10 cellular contexts compared by ENCODE assay signal in genomic region chr9:94922691-94923107, GRCh38.
DNase-seq lines count a peak whose midpoint lies in the region; TF ChIP-seq lines count a peak whose summit lies in the region.
"Had no signal": no experiment of that assay in that cellular context is flagged by ENCODE, and none has a peak within 500 bp of the region (broad histone marks: within the 10 kb centered on the region; RNA-seq: fewer than 3 reads in every experiment).

No MANE protein-coding gene starts in this region.

- intact Hi-C loops in adrenal gland (cut with DNase I) (no loop called here), spleen (cut with DNase I; ENCODE audit: low total_unique reads) (no loop called here)

- TF ChIP-seq CTCF in adrenal gland (IDR thresholded peaks at IDR 0.05) (no peak), right atrium auricular region (IDR thresholded peaks at IDR 0.05) (no peak), spleen (IDR thresholded peaks at IDR 0.05 in 8 of 11, conservative IDR thresholded peaks at IDR 0.05 in 3 of 11) (no peak)

- H3K27me3 ChIP-seq in adrenal gland (no peaks in the 10 kb centered on the region), right atrium auricular region (no peaks in the 10 kb centered on the region), spleen (replicated peaks in 1 of 7) (no peaks in the 10 kb centered on the region)
- no peaks in the 10 kb centered on the region for H3K27me3 ChIP-seq in CD8-positive, alpha-beta memory T cell (ENCODE audit: insufficient read depth, low read length, poor library complexity, severe bottlenecking)

- no peaks in the 10 kb centered on the region for H3K36me3 ChIP-seq in adrenal gland (replicated peaks in 1 of 2)
- no peaks in the 10 kb centered on the region for H3K36me3 ChIP-seq in right atrium auricular region
- peaks cover 0 to 22% (median 3%) of the 10 kb centered on the region in 6 donors for H3K36me3 ChIP-seq in spleen
- no peaks in the 10 kb centered on the region for H3K36me3 ChIP-seq in CD8-positive, alpha-beta memory T cell (ENCODE audit: insufficient read depth, low read length)

- H3K27me3 Mint-ChIP-seq in CD8-positive, alpha-beta memory T cell = no peaks in the 10 kb centered on the region

- no peaks in the 10 kb centered on the region for H3K4me1 Mint-ChIP-seq in CD8-positive, alpha-beta memory T cell

- peak; percentile 48 for DNase-seq in HCEC 1CT
- DNase-seq in adrenal gland = peak in 1 of 7 donors; percentile 41
- DNase-seq in right atrium auricular region (ENCODE audit: low spot score) = peak; percentile 78
- DNase-seq in spleen = no peak
- DNase-seq in NCI-H1417 treated with DMSO at 0.1 percent for 48 hours (lab: John Stamatoyannopoulos, UW) = no peak
- DNase-seq in stimulated activated naive CD4-positive, alpha-beta T cell treated with Interleukin-2 at 50 U/mL for 16 hours (lab: John Stamatoyannopoulos, UW) = no peak
- DNase-seq in CD8-positive, alpha-beta memory T cell = no peak
- DNase-seq in NCI-H345 (lab: John Stamatoyannopoulos, UW) = no peak
- DNase-seq: SHP77 had no signal

- no peaks in the 10 kb centered on the region for H3K9me3 ChIP-seq in adrenal gland (replicated peaks in 1 of 3)
- no peaks in the 10 kb centered on the region for H3K9me3 ChIP-seq in right atrium auricular region
- H3K9me3 ChIP-seq in spleen = no peaks in the 10 kb centered on the region
- no peaks in the 10 kb centered on the region for H3K9me3 ChIP-seq in CD8-positive, alpha-beta memory T cell (ENCODE audit: low read length)

- 53 to 73% (median 57%) methylated on average over 5 of the region's 5 CpGs for WGBS in adrenal gland, 4 donors
- WGBS in spleen, 5 donors = 37 to 71% (median 56%) methylated on average over 5 of the region's 5 CpGs

- H3K4me3 ChIP-seq in adrenal gland = no peak overlapping the region
- H3K4me3 ChIP-seq in right atrium auricular region = no peak overlapping the region
- no peak overlapping the region for H3K4me3 ChIP-seq in spleen
- no peak overlapping the region for H3K4me3 ChIP-seq in CD8-positive, alpha-beta memory T cell (ENCODE audit: low read length)
- H3K4me3 ChIP-seq: GM12878 had no signal

- no peaks in the 10 kb centered on the region for H3K9me3 Mint-ChIP-seq in CD8-positive, alpha-beta memory T cell

- no peak overlapping the region for H3K27ac Mint-ChIP-seq in CD8-positive, alpha-beta memory T cell

- CTCF ChIA-PET in CD8-positive, alpha-beta memory T cell (lab: Charles Lee) = no interaction called here

- H3K36me3 Mint-ChIP-seq in CD8-positive, alpha-beta memory T cell = peaks cover 0 to 7% (median 6%) of the 10 kb centered on the region in 3 donors

- H3K27ac ChIP-seq in adrenal gland (peak overlapping the region in 3 of 5 donors; percentile 45 to 89 (median 64)), right atrium auricular region (peak overlapping the region; percentile 71 to 85), spleen (peak overlapping the region in 7 of 8 donors; percentile 66 to 82 (median 74))
- H3K27ac ChIP-seq in CD8-positive, alpha-beta memory T cell (ENCODE audit: low read depth, low read length) = no peak overlapping the region

- POLR2A ChIA-PET in CD8-positive, alpha-beta memory T cell (lab: Charles Lee) = no interaction called here

- TF ChIP-seq POLR2A in adrenal gland (IDR thresholded peaks at IDR 0.05) = no peak
- no peak for TF ChIP-seq POLR2A in spleen (IDR thresholded peaks at IDR 0.05)

- H3K4me1 ChIP-seq in adrenal gland (replicated peaks in 1 of 2) (peaks cover 0 to 36% of the 10 kb centered on the region in 2 donors), right atrium auricular region (peaks cover 0 to 54% of the 10 kb centered on the region in 2 donors), spleen (peaks cover 7 to 40% (median 15%) of the 10 kb centered on the region in 6 donors)
- H3K4me1 ChIP-seq in CD8-positive, alpha-beta memory T cell (ENCODE audit: insufficient read depth, low read length) = no peaks in the 10 kb centered on the region

- H3K4me3 Mint-ChIP-seq in CD8-positive, alpha-beta memory T cell = no peak overlapping the region

Comparison
In these comparisons a context has a peak if more than half of its experiments do, and no peak if none do; other contexts are left out.
1. DNase-seq: peak in HCEC 1CT (single experiment) and right atrium auricular region (single experiment); none in spleen (single experiment), NCI-H1417 treated with DMSO at 0.1 percent for 48 hours (single experiment), stimulated activated naive CD4-positive, alpha-beta T cell treated with Interleukin-2 at 50 U/mL for 16 hours (single experiment), CD8-positive, alpha-beta memory T cell (0 of 5) and NCI-H345 (single experiment).